17 cellular contexts compared by ENCODE assay signal in the genomic region with DNA sequence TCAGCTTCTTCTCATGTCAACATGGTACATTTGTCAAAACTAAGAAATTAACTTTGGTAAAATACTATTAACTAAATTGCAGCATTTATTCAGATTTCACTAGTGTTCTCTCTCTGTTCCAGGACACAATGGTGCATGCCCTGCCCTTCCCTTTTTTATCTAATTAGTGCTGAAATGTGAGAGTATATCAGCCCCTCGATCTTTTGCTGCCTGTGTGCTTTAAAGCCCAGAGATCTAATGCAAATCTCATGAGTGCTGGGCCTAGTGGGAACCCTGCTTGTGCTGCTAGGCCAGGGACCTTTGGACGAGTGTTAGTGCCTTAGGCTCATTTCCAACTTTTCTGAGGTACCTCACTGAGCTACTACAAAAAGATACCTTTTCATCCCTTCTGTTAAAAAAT.
A peak's percentile ranks its signal among the peaks of the same experiment; 100 is the strongest.
DNase-seq lines count a peak whose midpoint lies in the region; ATAC-seq and TF ChIP-seq lines count a peak whose summit lies in the region.
"Had no signal": no experiment of that assay in that cellular context is flagged by ENCODE, and none has a peak within 500 bp of the region (broad histone marks: within the 10 kb centered on the region; RNA-seq: fewer than 3 reads in every experiment).

No MANE protein-coding gene starts in this region.

- CTCF ChIA-PET in SK-N-SH (lab: Yijun Ruan, JAX), result interaction anchor here (0.8 to 2.1 kb wide), 3 partner anchors 8 to 1252 kb away, joined by 3 to 11 read pairs (median 3); no protein-coding TSS in a partner anchor

- POLR2A ChIA-PET in SK-N-SH (lab: Yijun Ruan, JAX), result no interaction called here

- TF ChIP-seq RAD21 in SK-N-SH (IDR thresholded peaks at IDR 0.05; ENCODE audit: low read length), result no peak

- no peaks in the 10 kb centered on the region for H3F3A ChIP-seq in SK-N-SH (replicated peaks; ENCODE audit: insufficient read depth)
- H3F3A ChIP-seq in Loucy (ENCODE audit: low read depth), result no peaks in the 10 kb centered on the region

- no peaks in the 10 kb centered on the region for H3K36me3 ChIP-seq in SK-N-SH (replicated peaks in 1 of 2; ENCODE audit: control insufficient read depth in 1 of 2, insufficient read depth in 2 of 2, low read length in 1 of 2)
- no peaks in the 10 kb centered on the region for H3K36me3 ChIP-seq in Loucy (ENCODE audit: insufficient read depth, low read length)
- H3K36me3 ChIP-seq: BLaER1, HAP-1 had no signal

- H3K27ac ChIP-seq in SK-N-SH (ENCODE audit: low read depth in 2 of 2, low read length in 1 of 2), result no peak overlapping the region; a peak in 1 of 4 replicates
- H3K27ac ChIP-seq: BLaER1, HL-60 had no signal

- H4K20me1 ChIP-seq in SK-N-SH (ENCODE audit: insufficient read depth), result no peaks in the 10 kb centered on the region
- no peaks in the 10 kb centered on the region for H4K20me1 ChIP-seq in Loucy (ENCODE audit: insufficient read depth, low read length, poor library complexity, severe bottlenecking)
- H4K20me1 ChIP-seq: BLaER1 had no signal

- no peaks in the 10 kb centered on the region for H3K27me3 ChIP-seq in SK-N-SH (ENCODE audit: insufficient read depth)
- H3K27me3 ChIP-seq in Loucy (ENCODE audit: insufficient read depth, low read length, poor library complexity, severe bottlenecking), result no peaks in the 10 kb centered on the region
- H3K27me3 ChIP-seq: BLaER1 had no signal

- peak in 1 of 2 experiments; percentile 59; a peak in 1 of 4 replicates for TF ChIP-seq EP300 in SK-N-SH (IDR thresholded peaks at IDR 0.05; ENCODE audit: borderline replicate concordance in 1 of 2, low read depth in 1 of 2, low read length in 1 of 2)

- H3K4me3 ChIP-seq in SK-N-SH (ENCODE audit: low read depth in 2 of 2, low read length in 1 of 2) (no peak overlapping the region), Loucy (ENCODE audit: low read length, poor library complexity, severe bottlenecking) (no peak overlapping the region)
- H3K4me3 ChIP-seq: BLaER1, HAP-1, K562 had no signal

- DNase-seq in SK-N-SH (peak; percentile 20), SK-N-DZ (ENCODE audit: low spot score) (peak; percentile 80), NCI-H345 treated with DMSO at 0.1 percent for 48 hours (lab: John Stamatoyannopoulos, UW; ENCODE audit: unreplicated experiment) (no peak), A172 (ENCODE audit: low spot score) (no peak)
- DNase-seq: ACHN; Calu3; CD4-positive, alpha-beta memory T cell; DMS79 treated with DMSO at 0.1 percent for 48 hours; GF-D8; IMR-90 had no signal

- H2AFZ ChIP-seq in SK-N-SH (ENCODE audit: low read depth) (no peak overlapping the region), Loucy (ENCODE audit: low read length) (0 out of 2 replicates have a peak overlapping the region, but pooled peaks have one; percentile 7)

- TF ChIP-seq CTCF in SK-N-SH (IDR thresholded peaks at IDR 0.05) (no peak), Loucy (conservative IDR thresholded peaks at IDR 0.05; ENCODE audit: low read length) (no peak)

- H3K9me3 ChIP-seq in SK-N-SH (no peaks in the 10 kb centered on the region), Loucy (ENCODE audit: insufficient read depth, low read depth, low read length) (no peaks in the 10 kb centered on the region)
- H3K9me3 ChIP-seq: BLaER1, HAP-1 had no signal

- ATAC-seq in SK-N-SH treated with all-trans-retinoic acid at 6 μM for 48 hours (no peak), HG03175 (IDR thresholded peaks at IDR 0.05; ENCODE audit: unreplicated experiment) (no peak)
- ATAC-seq: K562 had no signal

- H3K9ac ChIP-seq in SK-N-SH, result no peak overlapping the region
- no peak overlapping the region for H3K9ac ChIP-seq in Loucy (ENCODE audit: low read depth, low read length, poor library complexity, severe bottlenecking)
- H3K9ac ChIP-seq: BLaER1 had no signal

- WGBS in SK-N-SH (ENCODE audit: low lambda C conversion rate), result 35% methylated on average over 2 of the region's 2 CpGs

- H3K4me2 ChIP-seq in SK-N-SH (no peak overlapping the region), Loucy (ENCODE audit: low read depth, low read length, poor library complexity, severe bottlenecking) (no peak overlapping the region)
- H3K4me2 ChIP-seq: BLaER1 had no signal

- H3K9me2 ChIP-seq in SK-N-SH (no peaks in the 10 kb centered on the region), Loucy (replicated peaks; ENCODE audit: low read depth, low read length) (no peaks in the 10 kb centered on the region)

- peaks cover 0 to 11% of the 10 kb centered on the region in 2 experiments; a peak in 2 of 4 replicates for H3K4me1 ChIP-seq in SK-N-SH (ENCODE audit: control insufficient read depth in 1 of 2, insufficient read depth in 2 of 2, low read depth in 1 of 2, low read length in 1 of 2)
- H3K4me1 ChIP-seq in Loucy (ENCODE audit: insufficient read depth, low read length, poor library complexity, severe bottlenecking), result peaks cover 7% of the 10 kb centered on the region
- H3K4me1 ChIP-seq: HAP-1 had no signal

- H3K79me2 ChIP-seq in SK-N-SH (ENCODE audit: insufficient read depth) (no peaks in the 10 kb centered on the region), Loucy (ENCODE audit: insufficient read depth, low read length) (no peaks in the 10 kb centered on the region)

TF ChIP-seq in SK-N-SH, 30 proteins besides CTCF, POLR2A, EP300 and RAD21 (continues in another document):
- TF ChIP-seq RXRA (IDR thresholded peaks at IDR 0.05; ENCODE audit: borderline replicate concordance, low read depth), result no peak
- TF ChIP-seq FOXM1 (IDR thresholded peaks at IDR 0.05; ENCODE audit: low read depth), result no peak
- peak; percentile 92 for TF ChIP-seq GATA2 (CRISPR knock-in tag; IDR thresholded peaks at IDR 0.05)
- TF ChIP-seq EZH2phosphoT487 (IDR thresholded peaks at IDR 0.05; ENCODE audit: borderline replicate concordance, low read depth), result no peak
- TF ChIP-seq GABPA (IDR thresholded peaks at IDR 0.05; ENCODE audit: low read depth), result no peak
- no peak for TF ChIP-seq ELF1 (IDR thresholded peaks at IDR 0.05)
- TF ChIP-seq MEF2A (IDR thresholded peaks at IDR 0.05; ENCODE audit: borderline replicate concordance, low read depth), result no peak
- TF ChIP-seq, protein P1, sequence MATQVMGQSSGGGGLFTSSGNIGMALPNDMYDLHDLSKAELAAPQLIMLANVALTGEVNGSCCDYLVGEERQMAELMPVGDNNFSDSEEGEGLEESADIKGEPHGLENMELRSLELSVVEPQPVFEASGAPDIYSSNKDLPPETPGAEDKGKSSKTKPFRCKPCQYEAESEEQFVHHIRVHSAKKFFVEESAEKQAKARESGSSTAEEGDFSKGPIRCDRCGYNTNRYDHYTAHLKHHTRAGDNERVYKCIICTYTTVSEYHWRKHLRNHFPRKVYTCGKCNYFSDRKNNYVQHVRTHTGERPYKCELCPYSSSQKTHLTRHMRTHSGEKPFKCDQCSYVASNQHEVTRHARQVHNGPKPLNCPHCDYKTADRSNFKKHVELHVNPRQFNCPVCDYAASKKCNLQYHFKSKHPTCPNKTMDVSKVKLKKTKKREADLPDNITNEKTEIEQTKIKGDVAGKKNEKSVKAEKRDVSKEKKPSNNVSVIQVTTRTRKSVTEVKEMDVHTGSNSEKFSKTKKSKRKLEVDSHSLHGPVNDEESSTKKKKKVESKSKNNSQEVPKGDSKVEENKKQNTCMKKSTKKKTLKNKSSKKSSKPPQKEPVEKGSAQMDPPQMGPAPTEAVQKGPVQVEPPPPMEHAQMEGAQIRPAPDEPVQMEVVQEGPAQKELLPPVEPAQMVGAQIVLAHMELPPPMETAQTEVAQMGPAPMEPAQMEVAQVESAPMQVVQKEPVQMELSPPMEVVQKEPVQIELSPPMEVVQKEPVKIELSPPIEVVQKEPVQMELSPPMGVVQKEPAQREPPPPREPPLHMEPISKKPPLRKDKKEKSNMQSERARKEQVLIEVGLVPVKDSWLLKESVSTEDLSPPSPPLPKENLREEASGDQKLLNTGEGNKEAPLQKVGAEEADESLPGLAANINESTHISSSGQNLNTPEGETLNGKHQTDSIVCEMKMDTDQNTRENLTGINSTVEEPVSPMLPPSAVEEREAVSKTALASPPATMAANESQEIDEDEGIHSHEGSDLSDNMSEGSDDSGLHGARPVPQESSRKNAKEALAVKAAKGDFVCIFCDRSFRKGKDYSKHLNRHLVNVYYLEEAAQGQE (IDR thresholded peaks at IDR 0.05; ENCODE audit: low read depth, low read length), result no peak

TF ChIP-seq in SK-N-SH treated with all-trans-retinoic acid at 6 μM for 48 hours, 23 proteins besides CTCF, POLR2A, EP300 and RAD21 (continues in another document):
- TF ChIP-seq ZFP30 (CRISPR knock-in tag; IDR thresholded peaks at IDR 0.05) (no peak), ARNTL (CRISPR knock-in tag; IDR thresholded peaks at IDR 0.05; ENCODE audit: borderline replicate concordance, low read depth) (no peak), ESRRG (CRISPR knock-in tag; IDR thresholded peaks at IDR 0.05) (no peak), TCF4 (CRISPR knock-in tag; IDR thresholded peaks at IDR 0.05; ENCODE audit: borderline replicate concordance) (no peak), SNAI2 (CRISPR knock-in tag; IDR thresholded peaks at IDR 0.05) (no peak), ZNF70 (CRISPR knock-in tag; IDR thresholded peaks at IDR 0.05) (no peak), RARB (CRISPR knock-in tag; IDR thresholded peaks at IDR 0.05) (no peak), ZFP3 (CRISPR knock-in tag; IDR thresholded peaks at IDR 0.05) (no peak), BACH2 (CRISPR knock-in tag; IDR thresholded peaks at IDR 0.05; ENCODE audit: borderline replicate concordance) (no peak), TOX (CRISPR knock-in tag; IDR thresholded peaks at IDR 0.05; ENCODE audit: borderline replicate concordance) (no peak), ZNF8 (CRISPR knock-in tag; IDR thresholded peaks at IDR 0.05) (no peak)
- TF ChIP-seq, protein P2, sequence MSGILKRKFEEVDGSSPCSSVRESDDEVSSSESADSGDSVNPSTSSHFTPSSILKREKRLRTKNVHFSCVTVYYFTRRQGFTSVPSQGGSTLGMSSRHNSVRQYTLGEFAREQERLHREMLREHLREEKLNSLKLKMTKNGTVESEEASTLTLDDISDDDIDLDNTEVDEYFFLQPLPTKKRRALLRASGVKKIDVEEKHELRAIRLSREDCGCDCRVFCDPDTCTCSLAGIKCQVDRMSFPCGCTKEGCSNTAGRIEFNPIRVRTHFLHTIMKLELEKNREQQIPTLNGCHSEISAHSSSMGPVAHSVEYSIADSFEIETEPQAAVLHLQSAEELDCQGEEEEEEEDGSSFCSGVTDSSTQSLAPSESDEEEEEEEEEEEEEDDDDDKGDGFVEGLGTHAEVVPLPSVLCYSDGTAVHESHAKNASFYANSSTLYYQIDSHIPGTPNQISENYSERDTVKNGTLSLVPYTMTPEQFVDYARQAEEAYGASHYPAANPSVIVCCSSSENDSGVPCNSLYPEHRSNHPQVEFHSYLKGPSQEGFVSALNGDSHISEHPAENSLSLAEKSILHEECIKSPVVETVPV (CRISPR knock-in tag; IDR thresholded peaks at IDR 0.05), result no peak

Comparison
In these comparisons a context has a peak if more than half of its experiments do, and no peak if none do; other contexts are left out.
1. DNase-seq: peak in SK-N-SH (single experiment) and SK-N-DZ (single experiment); none in NCI-H345 treated with DMSO at 0.1 percent for 48 hours (single experiment) and A172 (single experiment).